Comparison of ENCODE assay signal across 27 cellular contexts in genomic region chr1:6074192-6074901, GRCh38.
"Had no signal": no experiment of that assay in that cellular context is flagged by ENCODE, and none has a peak within 500 bp of the region (broad histone marks: within the 10 kb centered on the region; RNA-seq: fewer than 3 reads in every experiment).

No MANE protein-coding gene starts in this region.

- H3K27me3 ChIP-seq: breast epithelium, left lung, neural progenitor cell, spleen, upper lobe of left lung had no signal

- ATAC-seq: activated CD8-positive, alpha-beta T cell treated with anti-CD3 and anti-CD28 coated beads for 36 hours; gastrocnemius medialis; left lung; lower lobe of right lung; natural killer cell; right cardiac atrium; SK-N-SH treated with all-trans-retinoic acid at 6 μM for 48 hours; stimulated activated naive CD8-positive, alpha-beta T cell treated with anti-CD3 and anti-CD28 coated beads, Interleukin-15, Interleukin-2, amounts not matched to agents 100 U/mL and 50 U/mL, for 24 hours had no signal

- H3K4me3 ChIP-seq: breast epithelium, gastrocnemius medialis, left lung, lower lobe of right lung, neural progenitor cell, spleen, thoracic aorta, upper lobe of left lung had no signal

- H3K4me1 ChIP-seq: breast epithelium, gastrocnemius medialis, left lung, lower lobe of right lung, neural progenitor cell, spleen, upper lobe of left lung had no signal

- H3K9me3 Mint-ChIP-seq: activated CD8-positive, alpha-beta T cell treated with anti-CD3 and anti-CD28 coated beads for 36 hours; activated naive CD4-positive, alpha-beta T cell treated with anti-CD3 and anti-CD28 coated beads, Interleukin-2, amount 10 ng/mL, durations not matched to agents 7 days and 5 days; activated T-helper 1 cell treated with anti-CD3 and anti-CD28 coated beads, Interleukin-12 subunit alpha, Interleukin-12 subunit beta, Interleukin-2, Interleukin-4 antibody, amounts not matched to agents 30 ng/mL and 10 ng/mL and 1 ng/mL, durations not matched to agents 14 hours and 24 hours and 36 hours; dendritic cell treated with granulocyte-macrophage colony-stimulating factor and Interleukin-4, amounts not matched to agents 40 ng/mL and 50 ng/mL, for 4 days; natural killer cell; neural progenitor cell; T-helper 2 cell treated with Interferon-gamma antibody and Interleukin-4, amounts not matched to agents 5 μg/mL and 100 μg/mL, for 36 hours had no signal

- H2AFZ ChIP-seq: neural progenitor cell had no signal

- H3K27me3 Mint-ChIP-seq: activated CD8-positive, alpha-beta T cell treated with anti-CD3 and anti-CD28 coated beads for 36 hours; activated naive CD4-positive, alpha-beta T cell treated with anti-CD3 and anti-CD28 coated beads, Interleukin-2, amount 10 ng/mL, durations not matched to agents 7 days and 5 days; dendritic cell treated with granulocyte-macrophage colony-stimulating factor and Interleukin-4, amounts not matched to agents 40 ng/mL and 50 ng/mL, for 4 days had no signal

- H3K27ac Mint-ChIP-seq: activated CD8-positive, alpha-beta T cell treated with anti-CD3 and anti-CD28 coated beads for 36 hours; dendritic cell treated with granulocyte-macrophage colony-stimulating factor and Interleukin-4, amounts not matched to agents 40 ng/mL and 50 ng/mL, for 4 days; neural progenitor cell; T-helper 2 cell treated with Interferon-gamma antibody and Interleukin-4, amounts not matched to agents 5 μg/mL and 100 μg/mL, for 36 hours had no signal

- DNase-seq: activated CD4-positive, alpha-beta T cell treated with anti-CD3 and anti-CD28 coated beads for 48 hours; activated CD8-positive, alpha-beta T cell treated with anti-CD3 and anti-CD28 coated beads for 36 hours; activated effector memory CD4-positive, alpha-beta T cell treated with anti-CD3 and anti-CD28 coated beads, Interleukin-2, amount 50 U/mL, for 16 hours; activated naive CD4-positive, alpha-beta T cell treated with anti-CD3 and anti-CD28 coated beads, Interleukin-2, amount 10 ng/mL, durations not matched to agents 7 days and 5 days; activated T-cell treated with anti-CD3 and anti-CD28 coated beads for 4 hours; amniotic stem cell; central memory CD4-positive, alpha-beta T cell; effector CD4-positive, alpha-beta T cell; erythroblast; gastrocnemius medialis; glutamatergic neuron; left lung; mesendoderm; natural killer cell; spleen; stimulated activated naive CD8-positive, alpha-beta T cell treated with anti-CD3 and anti-CD28 coated beads, Interleukin-15, Interleukin-2, amounts not matched to agents 100 U/mL and 50 U/mL, for 24 hours; T-helper 1 cell; upper lobe of left lung had no signal

- H3K4me3 Mint-ChIP-seq: activated CD8-positive, alpha-beta T cell treated with anti-CD3 and anti-CD28 coated beads for 36 hours; activated naive CD4-positive, alpha-beta T cell treated with anti-CD3 and anti-CD28 coated beads, Interleukin-2, amount 10 ng/mL, durations not matched to agents 7 days and 5 days; activated T-helper 1 cell treated with anti-CD3 and anti-CD28 coated beads, Interleukin-12 subunit alpha, Interleukin-12 subunit beta, Interleukin-2, Interleukin-4 antibody, amounts not matched to agents 30 ng/mL and 10 ng/mL and 1 ng/mL, durations not matched to agents 14 hours and 24 hours and 36 hours; dendritic cell treated with granulocyte-macrophage colony-stimulating factor and Interleukin-4, amounts not matched to agents 40 ng/mL and 50 ng/mL, for 4 days; natural killer cell; neural progenitor cell; T-helper 2 cell treated with Interferon-gamma antibody and Interleukin-4, amounts not matched to agents 5 μg/mL and 100 μg/mL, for 36 hours had no signal

- H3K36me3 Mint-ChIP-seq: natural killer cell, neural progenitor cell had no signal

- H3K4me1 Mint-ChIP-seq: activated naive CD4-positive, alpha-beta T cell treated with anti-CD3 and anti-CD28 coated beads, Interleukin-2, amount 10 ng/mL, durations not matched to agents 7 days and 5 days; neural progenitor cell had no signal

- H3K27ac ChIP-seq: breast epithelium, gastrocnemius medialis, left lung, lower lobe of right lung, neural progenitor cell, spleen, thoracic aorta, upper lobe of left lung had no signal

- H3K9ac ChIP-seq: neural progenitor cell had no signal

- H3K4me2 ChIP-seq: neural progenitor cell had no signal

- H3K36me3 ChIP-seq: breast epithelium, gastrocnemius medialis, neural progenitor cell had no signal

- H3K9me3 ChIP-seq: breast epithelium, gastrocnemius medialis, left lung, lower lobe of right lung, spleen, thoracic aorta, upper lobe of left lung had no signal
